ENCODE assay signal across 1 cellular context in the genomic region with DNA sequence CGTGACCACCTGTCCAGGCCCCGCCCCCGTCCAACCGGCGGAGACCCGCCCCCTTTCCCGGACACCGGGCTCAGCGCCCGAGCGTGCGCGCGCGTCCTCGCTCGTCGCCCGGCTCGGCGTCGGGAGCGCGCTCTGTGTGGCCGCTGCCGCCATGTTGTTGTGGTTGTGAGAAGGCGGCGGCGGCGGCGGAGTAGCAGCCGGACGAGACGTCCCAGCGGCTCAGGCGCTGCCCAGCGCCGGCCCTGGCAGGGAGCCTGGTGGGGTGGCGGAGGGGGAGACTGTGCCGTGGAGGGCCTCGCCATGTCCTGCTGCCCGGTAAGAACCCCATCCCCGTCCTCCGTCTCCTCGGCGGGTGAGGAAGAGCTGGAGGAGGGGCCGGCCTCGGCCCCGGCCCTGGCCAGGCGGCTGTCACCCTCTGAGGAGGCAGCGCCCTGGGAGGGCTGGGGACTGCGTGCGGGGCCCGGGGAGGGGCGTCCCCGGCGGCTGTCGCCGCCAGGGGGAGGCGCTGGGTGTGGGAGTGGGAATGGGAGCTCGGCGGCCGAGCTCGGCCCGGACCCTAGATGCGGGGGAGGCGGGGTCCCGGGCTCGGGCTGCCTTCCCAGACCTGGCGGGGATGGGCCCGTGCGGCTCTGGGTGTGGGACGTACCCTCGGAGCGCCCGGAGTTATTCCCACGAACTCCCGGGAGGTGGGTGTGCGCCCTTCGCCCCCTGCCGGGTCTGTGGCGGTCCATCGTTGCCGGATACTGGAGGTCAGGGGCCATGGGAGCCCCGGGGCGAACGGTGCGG.
TF ChIP-seq lines count a peak whose summit lies in the region.

MTMR3 (plus strand) TSS at position 130 of the 786 bp plus-strand sequence. CDS start 87,886 bp downstream, outside the sequence.

TF ChIP-seq in WTC11, 78 proteins besides CTCF, POLR2A, EP300 and RAD21 (continued from another document):
- TF ChIP-seq GRHL2 (CRISPR knock-in tag; IDR thresholded peaks at IDR 0.05; ENCODE audit: insufficient replicate concordance, severe bottlenecking) (no peak), TP53 (CRISPR knock-in tag; IDR thresholded peaks at IDR 0.05) (no peak), JAZF1 (CRISPR knock-in tag; IDR thresholded peaks at IDR 0.05) (no peak), FOXK1 (CRISPR knock-in tag; IDR thresholded peaks at IDR 0.05) (peak; percentile 94), ZNF263 (CRISPR knock-in tag; IDR thresholded peaks at IDR 0.05; ENCODE audit: low read depth) (no peak)
- TF ChIP-seq, protein P1, sequence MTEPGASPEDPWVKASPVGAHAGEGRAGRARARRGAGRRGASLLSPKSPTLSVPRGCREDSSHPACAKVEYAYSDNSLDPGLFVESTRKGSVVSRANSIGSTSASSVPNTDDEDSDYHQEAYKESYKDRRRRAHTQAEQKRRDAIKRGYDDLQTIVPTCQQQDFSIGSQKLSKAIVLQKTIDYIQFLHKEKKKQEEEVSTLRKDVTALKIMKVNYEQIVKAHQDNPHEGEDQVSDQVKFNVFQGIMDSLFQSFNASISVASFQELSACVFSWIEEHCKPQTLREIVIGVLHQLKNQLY (CRISPR knock-in tag; IDR thresholded peaks at IDR 0.05): no peak
